In the genomic region with DNA sequence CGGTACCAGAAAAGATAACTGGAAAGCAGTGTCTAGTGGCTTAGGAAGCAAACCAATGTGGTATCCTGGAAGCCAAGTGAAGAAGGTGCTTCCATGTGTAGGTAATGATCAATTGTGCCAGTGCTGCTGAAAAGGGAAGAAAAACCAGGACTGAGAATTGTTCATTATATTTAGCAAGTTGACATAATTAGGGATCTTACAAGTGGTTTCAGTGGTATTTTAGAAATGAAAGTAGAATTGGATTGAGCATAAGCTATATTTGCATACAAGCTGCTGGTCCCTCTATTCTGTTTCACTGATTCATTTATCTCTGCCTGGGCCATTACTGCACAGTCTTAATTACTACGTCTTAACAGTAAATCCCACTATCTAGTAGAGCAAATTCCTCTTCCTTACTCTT, we compare ENCODE assay signal across 1 cellular context.
TF ChIP-seq lines count a peak whose summit lies in the region.

No MANE protein-coding gene starts in this region.

TF ChIP-seq in SK-N-SH, 30 proteins besides CTCF, POLR2A, EP300 and RAD21 (continued from another document):
- TF ChIP-seq TAF1 (IDR thresholded peaks at IDR 0.05; ENCODE audit: borderline replicate concordance, low read depth, low read length) (no peak), MEF2A (IDR thresholded peaks at IDR 0.05; ENCODE audit: borderline replicate concordance, low read depth) (no peak)
- TF ChIP-seq, protein P1, sequence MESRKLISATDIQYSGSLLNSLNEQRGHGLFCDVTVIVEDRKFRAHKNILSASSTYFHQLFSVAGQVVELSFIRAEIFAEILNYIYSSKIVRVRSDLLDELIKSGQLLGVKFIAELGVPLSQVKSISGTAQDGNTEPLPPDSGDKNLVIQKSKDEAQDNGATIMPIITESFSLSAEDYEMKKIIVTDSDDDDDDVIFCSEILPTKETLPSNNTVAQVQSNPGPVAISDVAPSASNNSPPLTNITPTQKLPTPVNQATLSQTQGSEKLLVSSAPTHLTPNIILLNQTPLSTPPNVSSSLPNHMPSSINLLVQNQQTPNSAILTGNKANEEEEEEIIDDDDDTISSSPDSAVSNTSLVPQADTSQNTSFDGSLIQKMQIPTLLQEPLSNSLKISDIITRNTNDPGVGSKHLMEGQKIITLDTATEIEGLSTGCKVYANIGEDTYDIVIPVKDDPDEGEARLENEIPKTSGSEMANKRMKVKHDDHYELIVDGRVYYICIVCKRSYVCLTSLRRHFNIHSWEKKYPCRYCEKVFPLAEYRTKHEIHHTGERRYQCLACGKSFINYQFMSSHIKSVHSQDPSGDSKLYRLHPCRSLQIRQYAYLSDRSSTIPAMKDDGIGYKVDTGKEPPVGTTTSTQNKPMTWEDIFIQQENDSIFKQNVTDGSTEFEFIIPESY (IDR thresholded peaks at IDR 0.05; ENCODE audit: borderline replicate concordance, low read depth), result no peak
- TF ChIP-seq, protein P2, sequence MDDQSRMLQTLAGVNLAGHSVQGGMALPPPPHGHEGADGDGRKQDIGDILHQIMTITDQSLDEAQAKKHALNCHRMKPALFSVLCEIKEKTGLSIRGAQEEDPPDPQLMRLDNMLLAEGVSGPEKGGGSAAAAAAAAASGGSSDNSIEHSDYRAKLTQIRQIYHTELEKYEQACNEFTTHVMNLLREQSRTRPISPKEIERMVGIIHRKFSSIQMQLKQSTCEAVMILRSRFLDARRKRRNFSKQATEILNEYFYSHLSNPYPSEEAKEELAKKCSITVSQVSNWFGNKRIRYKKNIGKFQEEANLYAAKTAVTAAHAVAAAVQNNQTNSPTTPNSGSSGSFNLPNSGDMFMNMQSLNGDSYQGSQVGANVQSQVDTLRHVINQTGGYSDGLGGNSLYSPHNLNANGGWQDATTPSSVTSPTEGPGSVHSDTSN (IDR thresholded peaks at IDR 0.05), result no peak
